Comparison of ENCODE assay signal across 1 cellular context in the genomic region with DNA sequence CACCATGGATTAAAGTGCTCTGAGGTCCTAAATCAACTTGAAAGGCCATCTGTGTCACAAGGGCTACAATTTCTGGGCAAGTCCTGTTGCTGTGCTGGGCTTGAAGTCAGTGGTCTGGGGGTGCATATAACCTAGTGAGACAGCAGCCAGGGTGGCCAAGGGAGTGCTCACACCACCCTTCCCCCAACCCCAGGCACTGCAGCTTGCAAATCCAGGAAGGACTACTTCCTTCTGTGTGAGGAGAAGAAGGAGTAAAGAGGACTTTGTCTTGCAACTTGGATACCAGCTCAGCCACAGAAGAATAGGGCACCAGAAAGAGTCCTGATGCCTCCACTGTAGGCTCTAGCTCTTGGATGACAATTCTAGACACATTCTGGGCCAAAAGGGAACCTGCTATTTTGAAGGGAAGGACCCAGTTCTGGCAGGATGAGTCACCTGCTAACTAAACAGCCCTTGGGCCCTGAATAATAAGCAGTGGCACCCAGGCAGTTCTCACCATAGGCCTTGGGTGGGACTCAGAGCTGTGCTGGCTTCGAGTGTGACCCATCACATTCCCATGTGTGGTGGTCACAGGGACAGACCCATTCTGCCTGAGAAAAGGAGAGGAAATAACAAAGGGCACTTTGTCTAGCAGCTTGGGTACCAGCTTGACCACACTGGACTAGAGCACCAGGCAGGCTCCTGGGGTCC.
TF ChIP-seq lines count a peak whose summit lies in the region.

No MANE protein-coding gene starts in this region.

TF ChIP-seq in GM23338, 12 proteins besides CTCF, POLR2A, EP300 and RAD21 (continued from another document):
- no peak for TF ChIP-seq REST (IDR thresholded peaks at IDR 0.05; ENCODE audit: unreplicated experiment)
- TF ChIP-seq NANOG (IDR thresholded peaks at IDR 0.05; ENCODE audit: borderline replicate concordance), result no peak
- TF ChIP-seq EZH2phosphoT487 (IDR thresholded peaks at IDR 0.05; ENCODE audit: unreplicated experiment), result no peak
- no peak for TF ChIP-seq POLR2AphosphoS5 (IDR thresholded peaks at IDR 0.05; ENCODE audit: low read depth)
- no peak for TF ChIP-seq ZNF462 (CRISPR knock-in tag; IDR thresholded peaks at IDR 0.05)
